In genomic region chr2:144354953-144355352, GRCh38 we compare ENCODE assay signal across 2 cellular contexts.
A peak's percentile ranks its signal among the peaks of the same experiment; 100 is the strongest.
TF ChIP-seq lines count a peak whose summit lies in the region.

No MANE protein-coding gene starts in this region.

TF ChIP-seq in IMR-90, 13 proteins besides CTCF, POLR2A, EP300 and RAD21:
- TF ChIP-seq ELK1 (IDR thresholded peaks at IDR 0.05; ENCODE audit: borderline replicate concordance, low read depth, low read length) (no peak), USF2 (IDR thresholded peaks at IDR 0.05; ENCODE audit: low read depth, low read length) (no peak), MAFK (IDR thresholded peaks at IDR 0.05; ENCODE audit: low read depth, low read length) (no peak), MXI1 (IDR thresholded peaks at IDR 0.05; ENCODE audit: borderline replicate concordance, low read depth, low read length) (no peak), RCOR1 (IDR thresholded peaks at IDR 0.05; ENCODE audit: insufficient replicate concordance, low read length) (no peak), MAZ (IDR thresholded peaks at IDR 0.05; ENCODE audit: borderline replicate concordance, low read depth, low read length) (no peak), NFE2L2 (IDR thresholded peaks at IDR 0.05; ENCODE audit: low read depth, low read length) (no peak), CHD1 (IDR thresholded peaks at IDR 0.05; ENCODE audit: low read depth, low read length) (no peak), SMC3 (IDR thresholded peaks at IDR 0.05; ENCODE audit: low read depth, low read length) (no peak), BHLHE40 (IDR thresholded peaks at IDR 0.05; ENCODE audit: low read depth, low read length) (no peak), FOS (IDR thresholded peaks at IDR 0.05; ENCODE audit: low read depth, low read length) (no peak), CEBPB (IDR thresholded peaks at IDR 0.05; ENCODE audit: low read depth, low read length) (no peak), RFX5 (IDR thresholded peaks at IDR 0.05; ENCODE audit: low read depth, low read length) (no peak)

TF ChIP-seq in K562, 482 proteins besides CTCF, POLR2A, EP300 and RAD21:
- TF ChIP-seq ZNF639 (CRISPR knock-in tag; conservative IDR thresholded peaks at IDR 0.05 in 1 of 2, IDR thresholded peaks at IDR 0.05 in 1 of 2) (0 out of 4 replicates have a peak, but pooled peaks of 1 of the 2 experiments have one; percentile 46), ZNF75A (CRISPR knock-in tag; IDR thresholded peaks at IDR 0.05) (no peak), DPF2 (IDR thresholded peaks at IDR 0.05) (0 out of 2 replicates have a peak, but pooled peaks have one; percentile 24), ZNF655 (CRISPR knock-in tag; IDR thresholded peaks at IDR 0.05) (no peak), IRF1 (CRISPR knock-in tag; IDR thresholded peaks at IDR 0.05; ENCODE audit: borderline replicate concordance) (no peak), SMAD4 (CRISPR knock-in tag; conservative IDR thresholded peaks at IDR 0.05) (no peak), TCF3 (CRISPR knock-in tag; IDR thresholded peaks at IDR 0.05) (peak; percentile 52), NONO (IDR thresholded peaks at IDR 0.05; ENCODE audit: low read depth in 2 of 2, low read length in 1 of 2) (no peak), SMARCB1 (IDR thresholded peaks at IDR 0.05; ENCODE audit: insufficient read length, low read depth) (no peak), CTBP1 (IDR thresholded peaks at IDR 0.05; ENCODE audit: borderline replicate concordance) (0 out of 2 replicates have a peak, but pooled peaks have one; percentile 14), EZH2 (IDR thresholded peaks at IDR 0.05; ENCODE audit: borderline replicate concordance, low read depth, low read length) (no peak), ZNF239 (CRISPR knock-in tag; IDR thresholded peaks at IDR 0.05) (no peak), ZNF263 (CRISPR knock-in tag; IDR thresholded peaks at IDR 0.05; ENCODE audit: borderline replicate concordance) (no peak), MAX (CRISPR knock-in tag; IDR thresholded peaks at IDR 0.05) (no peak), CBFA2T3 (IDR thresholded peaks at IDR 0.05) (peak; percentile 57), SMARCC2 (IDR thresholded peaks at IDR 0.05; ENCODE audit: low read depth) (no peak), CEBPB (tag; IDR thresholded peaks at IDR 0.05) (peak; percentile 94), BHLHE40 (IDR thresholded peaks at IDR 0.05; ENCODE audit: low read length) (no peak), ESRRA (IDR thresholded peaks at IDR 0.05; ENCODE audit: borderline replicate concordance, low read depth) (peak; percentile 44; the same call in 1 of the 2 replicates), ATF4 (CRISPR knock-in tag; IDR thresholded peaks at IDR 0.05) (no peak), CEBPG (CRISPR knock-in tag; IDR thresholded peaks at IDR 0.05) (peak; percentile 54; the same call in 1 of the 2 replicates), CEBPG (tag; conservative IDR thresholded peaks at IDR 0.05 in 1 of 2, IDR thresholded peaks at IDR 0.05 in 1 of 2) (peak; percentile 26 to 46; a peak in 2 of 4 replicates), FOSL1 (tag; conservative IDR thresholded peaks at IDR 0.05) (peak; percentile 70), RBFOX2 (IDR thresholded peaks at IDR 0.05; ENCODE audit: low read depth, low read length) (no peak), ZFPM2 (CRISPR knock-in tag; IDR thresholded peaks at IDR 0.05) (no peak), TEAD4 (IDR thresholded peaks at IDR 0.05; ENCODE audit: low read length) (no peak), TEAD4 (CRISPR knock-in tag; IDR thresholded peaks at IDR 0.05; ENCODE audit: borderline replicate concordance) (no peak), CBFA2T2 (conservative IDR thresholded peaks at IDR 0.05) (0 out of 2 replicates have a peak, but pooled peaks have one; percentile 19), ILF3 (IDR thresholded peaks at IDR 0.05; ENCODE audit: borderline replicate concordance) (no peak), TRIM28 (IDR thresholded peaks at IDR 0.05) (no peak), TRIM24 (IDR thresholded peaks at IDR 0.05) (0 out of 4 replicates have a peak, but pooled peaks have one; percentile 15 to 36), HBP1 (CRISPR knock-in tag; IDR thresholded peaks at IDR 0.05) (no peak), ARHGAP35 (IDR thresholded peaks at IDR 0.05; ENCODE audit: partially characterized antibody) (no peak), ILK (tag; IDR thresholded peaks at IDR 0.05; ENCODE audit: borderline replicate concordance, low read depth) (no peak), ZNF217 (CRISPR knock-in tag; IDR thresholded peaks at IDR 0.05) (no peak), KDM5B (IDR thresholded peaks at IDR 0.05; ENCODE audit: insufficient replicate concordance, low read depth, low read length) (no peak)
